ENCODE assay signal across 1 cellular context in genomic region chr6:18388942-18389341, GRCh38.
TF ChIP-seq lines count a peak whose summit lies in the region.

No MANE protein-coding gene starts in this region.

TF ChIP-seq in HepG2, 621 proteins besides CTCF, POLR2A, EP300 and RAD21 (continued from another document):
- TF ChIP-seq, protein P1, sequence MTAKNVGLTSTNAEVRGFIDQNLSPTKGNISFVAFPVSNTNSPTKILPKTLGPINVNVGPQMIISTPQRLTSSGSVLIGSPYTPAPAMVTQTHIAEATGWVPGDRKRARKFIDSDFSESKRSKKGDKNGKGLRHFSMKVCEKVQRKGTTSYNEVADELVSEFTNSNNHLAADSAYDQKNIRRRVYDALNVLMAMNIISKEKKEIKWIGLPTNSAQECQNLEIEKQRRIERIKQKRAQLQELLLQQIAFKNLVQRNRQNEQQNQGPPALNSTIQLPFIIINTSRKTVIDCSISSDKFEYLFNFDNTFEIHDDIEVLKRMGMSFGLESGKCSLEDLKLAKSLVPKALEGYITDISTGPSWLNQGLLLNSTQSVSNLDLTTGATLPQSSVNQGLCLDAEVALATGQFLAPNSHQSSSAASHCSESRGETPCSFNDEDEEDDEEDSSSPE (CRISPR knock-in tag; IDR thresholded peaks at IDR 0.05) = no peak
- TF ChIP-seq GATAD2A (CRISPR knock-in tag; IDR thresholded peaks at IDR 0.05) (peak; percentile 52; the same call in 1 of the 2 replicates), CHD2 (IDR thresholded peaks at IDR 0.05; ENCODE audit: low read depth, low read length) (no peak), ZNF292 (CRISPR knock-in tag; IDR thresholded peaks at IDR 0.05; ENCODE audit: borderline replicate concordance, low read depth) (no peak), FOXA3 (CRISPR knock-in tag; IDR thresholded peaks at IDR 0.05) (peak; percentile 67), MAFF (IDR thresholded peaks at IDR 0.05; ENCODE audit: low read depth, low read length) (peak; percentile 28; the same call in 1 of the 2 replicates), ZNF609 (CRISPR knock-in tag; IDR thresholded peaks at IDR 0.05; ENCODE audit: borderline replicate concordance) (no peak), SMAD3 (CRISPR knock-in tag; IDR thresholded peaks at IDR 0.05) (no peak), ZFX (CRISPR knock-in tag; IDR thresholded peaks at IDR 0.05; ENCODE audit: low read depth) (0 out of 2 replicates have a peak, but pooled peaks have one; percentile 20), HDAC2 (CRISPR knock-in tag; IDR thresholded peaks at IDR 0.05) (0 out of 2 replicates have a peak, but pooled peaks have one; percentile 8), ZBTB43 (CRISPR knock-in tag; conservative IDR thresholded peaks at IDR 0.05) (no peak), IRX3 (CRISPR knock-in tag; IDR thresholded peaks at IDR 0.05; ENCODE audit: borderline replicate concordance, low read depth) (no peak), GTF2F1 (IDR thresholded peaks at IDR 0.05; ENCODE audit: low read length) (no peak), ZFP41 (CRISPR knock-in tag; IDR thresholded peaks at IDR 0.05; ENCODE audit: borderline replicate concordance) (no peak), KAT7 (CRISPR knock-in tag; IDR thresholded peaks at IDR 0.05; ENCODE audit: borderline replicate concordance) (no peak), ZNF33B (CRISPR knock-in tag; IDR thresholded peaks at IDR 0.05) (no peak), HDAC1 (CRISPR knock-in tag; IDR thresholded peaks at IDR 0.05) (peak; percentile 40; the same call in 1 of the 2 replicates), KDM6A (CRISPR knock-in tag; IDR thresholded peaks at IDR 0.05; ENCODE audit: low read depth) (0 out of 2 replicates have a peak, but pooled peaks have one; percentile 19), ZNF138 (CRISPR knock-in tag; IDR thresholded peaks at IDR 0.05; ENCODE audit: low read depth) (no peak), NR2F6 (IDR thresholded peaks at IDR 0.05) (no peak), NR2F6 (CRISPR knock-in tag; IDR thresholded peaks at IDR 0.05) (peak; percentile 18; the same call in 1 of the 2 replicates), RBAK (CRISPR knock-in tag; IDR thresholded peaks at IDR 0.05) (no peak), PHF5A (CRISPR knock-in tag; IDR thresholded peaks at IDR 0.05; ENCODE audit: low read depth, unreplicated experiment) (peak; percentile 32), ZNF629 (CRISPR knock-in tag; conservative IDR thresholded peaks at IDR 0.05) (peak; percentile 14; the same call in 1 of the 2 replicates), YEATS4 (CRISPR knock-in tag; IDR thresholded peaks at IDR 0.05; ENCODE audit: borderline replicate concordance) (no peak), SP2 (CRISPR knock-in tag; IDR thresholded peaks at IDR 0.05) (no peak), ZNF18 (CRISPR knock-in tag; IDR thresholded peaks at IDR 0.05; ENCODE audit: insufficient replicate concordance) (no peak), FOXP4 (CRISPR knock-in tag; IDR thresholded peaks at IDR 0.05) (0 out of 2 replicates have a peak, but pooled peaks have one; percentile 35), ZNF644 (CRISPR knock-in tag; IDR thresholded peaks at IDR 0.05; ENCODE audit: low read depth) (peak; percentile 28; the same call in 1 of the 2 replicates), ZNF816 (CRISPR knock-in tag; IDR thresholded peaks at IDR 0.05; ENCODE audit: borderline replicate concordance) (no peak), HMG20A (CRISPR knock-in tag; IDR thresholded peaks at IDR 0.05; ENCODE audit: borderline replicate concordance) (0 out of 2 replicates have a peak, but pooled peaks have one; percentile 19), ZNF747 (CRISPR knock-in tag; IDR thresholded peaks at IDR 0.05; ENCODE audit: borderline replicate concordance) (no peak), ZNF792 (CRISPR knock-in tag; IDR thresholded peaks at IDR 0.05) (0 out of 2 replicates have a peak, but pooled peaks have one; percentile 35), ESRRA (CRISPR knock-in tag; IDR thresholded peaks at IDR 0.05; ENCODE audit: low read depth) (no peak), PHF21A (CRISPR knock-in tag; IDR thresholded peaks at IDR 0.05) (peak; percentile 38; the same call in 1 of the 2 replicates), FOXP1 (IDR thresholded peaks at IDR 0.05) (no peak), FOXP1 (CRISPR knock-in tag; IDR thresholded peaks at IDR 0.05) (peak; percentile 36), DPF2 (CRISPR knock-in tag; IDR thresholded peaks at IDR 0.05; ENCODE audit: borderline replicate concordance, low read depth) (no peak), HOXA3 (CRISPR knock-in tag; IDR thresholded peaks at IDR 0.05) (no peak), KLF16 (CRISPR knock-in tag; IDR thresholded peaks at IDR 0.05) (0 out of 4 replicates have a peak, but pooled peaks of 1 of the 2 experiments have one; percentile 57), SOX13 (IDR thresholded peaks at IDR 0.05) (no peak), SOX13 (CRISPR knock-in tag; conservative IDR thresholded peaks at IDR 0.05 in 1 of 2, IDR thresholded peaks at IDR 0.05 in 1 of 2) (0 out of 4 replicates have a peak, but pooled peaks of 1 of the 2 experiments have one; percentile 30), TBP (CRISPR knock-in tag; IDR thresholded peaks at IDR 0.05) (no peak), POLR2AphosphoS2 (IDR thresholded peaks at IDR 0.05; ENCODE audit: low read depth, low read length) (no peak), MYC (CRISPR knock-in tag; IDR thresholded peaks at IDR 0.05; ENCODE audit: borderline replicate concordance) (no peak), ZFAT (CRISPR knock-in tag; conservative IDR thresholded peaks at IDR 0.05) (no peak), HNRNPH1 (optimal IDR thresholded peaks at IDR 0.05; ENCODE audit: low read depth, low read length) (no peak)
- TF ChIP-seq, protein P2, sequence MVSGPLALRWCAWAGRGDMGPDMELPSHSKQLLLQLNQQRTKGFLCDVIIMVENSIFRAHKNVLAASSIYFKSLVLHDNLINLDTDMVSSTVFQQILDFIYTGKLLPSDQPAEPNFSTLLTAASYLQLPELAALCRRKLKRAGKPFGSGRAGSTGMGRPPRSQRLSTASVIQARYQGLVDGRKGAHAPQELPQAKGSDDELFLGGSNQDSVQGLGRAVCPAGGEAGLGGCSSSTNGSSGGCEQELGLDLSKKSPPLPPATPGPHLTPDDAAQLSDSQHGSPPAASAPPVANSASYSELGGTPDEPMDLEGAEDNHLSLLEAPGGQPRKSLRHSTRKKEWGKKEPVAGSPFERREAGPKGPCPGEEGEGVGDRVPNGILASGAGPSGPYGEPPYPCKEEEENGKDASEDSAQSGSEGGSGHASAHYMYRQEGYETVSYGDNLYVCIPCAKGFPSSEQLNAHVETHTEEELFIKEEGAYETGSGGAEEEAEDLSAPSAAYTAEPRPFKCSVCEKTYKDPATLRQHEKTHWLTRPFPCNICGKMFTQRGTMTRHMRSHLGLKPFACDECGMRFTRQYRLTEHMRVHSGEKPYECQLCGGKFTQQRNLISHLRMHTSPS (CRISPR knock-in tag; IDR thresholded peaks at IDR 0.05; ENCODE audit: low read depth) = 0 out of 2 replicates have a peak, but pooled peaks have one; percentile 26
